Comparison of ENCODE assay signal across 25 cellular contexts in genomic region chr3:163614886-163615285, GRCh38.
A peak's percentile ranks its signal among the peaks of the same experiment; 100 is the strongest.
DNase-seq lines count a peak whose midpoint lies in the region; ATAC-seq, FAIRE-seq and TF ChIP-seq lines count a peak whose summit lies in the region.
"Had no signal": no experiment of that assay in that cellular context is flagged by ENCODE, and none has a peak within 500 bp of the region (broad histone marks: within the 10 kb centered on the region; RNA-seq: fewer than 3 reads in every experiment).

No MANE protein-coding gene starts in this region.

- no peaks in the 10 kb centered on the region for H3F3A ChIP-seq in SU-DHL-6 (ENCODE audit: insufficient read depth)

- H3K9me3 ChIP-seq in HepG2 (ENCODE audit: low read length) (no peaks in the 10 kb centered on the region), right lobe of liver (no peaks in the 10 kb centered on the region), SU-DHL-6 (ENCODE audit: insufficient read depth, low read length) (0 out of 2 replicates have a peak, but pooled peaks cover 1% of the 10 kb centered on the region)
- H3K9me3 ChIP-seq: A549, BE2C, BLaER1 had no signal

- no peak overlapping the region for H3K4me3 ChIP-seq in HepG2 (replicated peaks in 1 of 3; ENCODE audit: insufficient read depth in 1 of 3, low read depth in 2 of 3, low read length in 3 of 3)
- no peak overlapping the region for H3K4me3 ChIP-seq in right lobe of liver
- no peak overlapping the region for H3K4me3 ChIP-seq in SU-DHL-6 (ENCODE audit: insufficient read depth, low read length, poor library complexity, severe bottlenecking)
- H3K4me3 ChIP-seq: A549, BLaER1, GM12878 had no signal

- H2AFZ ChIP-seq in HepG2 (ENCODE audit: low read length), result no peak overlapping the region
- H2AFZ ChIP-seq in SU-DHL-6 (ENCODE audit: low read depth, low read length, severe bottlenecking), result peak overlapping the region; percentile 46

- in situ Hi-C loops in HepG2 (cut with HindIII; ENCODE audit: extremely low pct_ligation_motif_present, low pct_unique_long_range_greater_than_20kb), result no loop called here

- H4K20me1 ChIP-seq in HepG2 (ENCODE audit: insufficient read depth, low read length) (no peaks in the 10 kb centered on the region), SU-DHL-6 (ENCODE audit: low read depth, low read length) (no peaks in the 10 kb centered on the region)
- H4K20me1 ChIP-seq: BLaER1 had no signal

- H3K27me3 ChIP-seq in HepG2 (ENCODE audit: control insufficient read depth in 1 of 2, insufficient read depth in 2 of 2, low read length in 2 of 2) (no peaks in the 10 kb centered on the region), right lobe of liver (no peaks in the 10 kb centered on the region), SU-DHL-6 (ENCODE audit: low read length) (no peaks in the 10 kb centered on the region)
- H3K27me3 ChIP-seq: BE2C, BLaER1 had no signal

- H3K9ac ChIP-seq in HepG2 (ENCODE audit: insufficient read depth, low read depth, low read length) (no peak overlapping the region), SU-DHL-6 (ENCODE audit: low read length) (no peak overlapping the region)
- H3K9ac ChIP-seq: BLaER1 had no signal

- TF ChIP-seq POLR2A in HepG2 (IDR thresholded peaks at IDR 0.05; ENCODE audit: insufficient read depth in 1 of 2, low read depth in 2 of 2, low read length in 2 of 2) (no peak), right lobe of liver (IDR thresholded peaks at IDR 0.05) (no peak)

- H3K79me2 ChIP-seq in HepG2 (ENCODE audit: insufficient read depth, low read length) (no peaks in the 10 kb centered on the region), SU-DHL-6 (ENCODE audit: insufficient read depth, low read length) (no peaks in the 10 kb centered on the region)

- DNase-seq in HepG2 (ENCODE audit: low spot score) (no peak), right lobe of liver (no peak), medulla oblongata (ENCODE audit: extremely low spot score) (no peak)
- DNase-seq in activated CD8-positive, alpha-beta memory T cell treated with anti-CD3 and anti-CD28 coated beads, Interleukin-2, amount 50 U/mL, for 48 hours, result no peak
- DNase-seq: ACHN; BE2C; C1 segment of cervical spinal cord; CD4-positive, alpha-beta memory T cell; CD4-positive, CD25-positive, alpha-beta regulatory T cell; CD8-positive, alpha-beta memory T cell; COR-L47; DMS 273 treated with DMSO at 0.1 percent for 48 hours; DMS153; DMS53; DMS79; DND-41; EL; GDM1 had no signal

- FAIRE-seq in HepG2 (lab: Jason Lieb, UNC), result no peak
- FAIRE-seq: A549, GM12878, GM12892, GM18507 had no signal

- POLR2A ChIA-PET in HepG2 (lab: Yijun Ruan, JAX), result no interaction called here

- TF ChIP-seq CTCF in HepG2 (CRISPR knock-in tag; IDR thresholded peaks at IDR 0.05) (no peak), right lobe of liver (IDR thresholded peaks at IDR 0.05) (no peak), SU-DHL-6 (IDR thresholded peaks at IDR 0.05; ENCODE audit: insufficient read depth, low read length, poor library complexity, severe bottlenecking) (no peak)

- no peaks in the 10 kb centered on the region for H3K4me1 ChIP-seq in HepG2 (ENCODE audit: insufficient read depth, low read length)
- no peaks in the 10 kb centered on the region for H3K4me1 ChIP-seq in right lobe of liver
- H3K4me1 ChIP-seq: A549, BE2C, BLaER1 had no signal

- no peaks in the 10 kb centered on the region for H3K36me3 ChIP-seq in HepG2 (replicated peaks in 1 of 2; ENCODE audit: control insufficient read depth in 1 of 2, insufficient read depth in 2 of 2, low read length in 2 of 2)
- H3K36me3 ChIP-seq in right lobe of liver, result no peaks in the 10 kb centered on the region
- H3K36me3 ChIP-seq in SU-DHL-6 (ENCODE audit: low read length), result no peaks in the 10 kb centered on the region
- H3K36me3 ChIP-seq: BE2C, BLaER1 had no signal

- TF ChIP-seq EP300 in HepG2 (IDR thresholded peaks at IDR 0.05; ENCODE audit: low read depth in 2 of 2, low read length in 2 of 2), result no peak
- no peak for TF ChIP-seq EP300 in HepG2 (CRISPR knock-in tag; IDR thresholded peaks at IDR 0.05; ENCODE audit: borderline replicate concordance)

- intact Hi-C loops in HepG2 (cut with micrococcal nuclease; ENCODE audit: unreplicated experiment) (no loop called here), right lobe of liver (cut with DNase I) (no loop called here)

- no peak overlapping the region for H3K27ac ChIP-seq in HepG2 (ENCODE audit: extremely low read length, insufficient read depth, low read length)
- H3K27ac ChIP-seq in right lobe of liver, result no peak overlapping the region
- H3K27ac ChIP-seq in SU-DHL-6 (ENCODE audit: low read depth, low read length), result no peak overlapping the region
- H3K27ac ChIP-seq: 22Rv1, A549, BLaER1 had no signal

- no peak for TF ChIP-seq RAD21 in HepG2 (CRISPR knock-in tag; IDR thresholded peaks at IDR 0.05)

- ATAC-seq in HepG2 (no peak), right lobe of liver (no peak)
- ATAC-seq: A549, GM12878 had no signal

- CTCF ChIA-PET in HepG2 (lab: Yijun Ruan, JAX; ENCODE audit: low intra/inter-chr PET ratio, low total read pairs), result no interaction called here

- H3K9me2 ChIP-seq in SU-DHL-6 (replicated peaks; ENCODE audit: insufficient read depth, low read length), result no peaks in the 10 kb centered on the region

- H3K4me2 ChIP-seq in HepG2 (ENCODE audit: low read depth, low read length) (no peak overlapping the region), SU-DHL-6 (ENCODE audit: low read depth, low read length, poor library complexity, severe bottlenecking) (no peak overlapping the region)
- H3K4me2 ChIP-seq: A549, BLaER1 had no signal

- no TSS peak for BruUV-seq in HepG2 (replicated peaks; lab: Mats Ljungman, UMichigan)

TF ChIP-seq in HepG2, 621 proteins besides CTCF, POLR2A, EP300 and RAD21:
- TF ChIP-seq MAFK (conservative IDR thresholded peaks at IDR 0.05 in 1 of 2, IDR thresholded peaks at IDR 0.05 in 1 of 2; ENCODE audit: low read length in 2 of 2), result peak; percentile 37 to 58; a peak in 3 of 4 replicates
- peak; percentile 56; the same call in 1 of the 2 replicates for TF ChIP-seq MAFF (IDR thresholded peaks at IDR 0.05; ENCODE audit: low read depth, low read length)
- no peak for TF ChIP-seq ZNF577 (CRISPR knock-in tag; IDR thresholded peaks at IDR 0.05; ENCODE audit: borderline replicate concordance, low read depth)
TF ChIP-seq in HepG2: peak in this region for 2.
